15 cellular contexts compared by ENCODE assay signal in the genomic region with DNA sequence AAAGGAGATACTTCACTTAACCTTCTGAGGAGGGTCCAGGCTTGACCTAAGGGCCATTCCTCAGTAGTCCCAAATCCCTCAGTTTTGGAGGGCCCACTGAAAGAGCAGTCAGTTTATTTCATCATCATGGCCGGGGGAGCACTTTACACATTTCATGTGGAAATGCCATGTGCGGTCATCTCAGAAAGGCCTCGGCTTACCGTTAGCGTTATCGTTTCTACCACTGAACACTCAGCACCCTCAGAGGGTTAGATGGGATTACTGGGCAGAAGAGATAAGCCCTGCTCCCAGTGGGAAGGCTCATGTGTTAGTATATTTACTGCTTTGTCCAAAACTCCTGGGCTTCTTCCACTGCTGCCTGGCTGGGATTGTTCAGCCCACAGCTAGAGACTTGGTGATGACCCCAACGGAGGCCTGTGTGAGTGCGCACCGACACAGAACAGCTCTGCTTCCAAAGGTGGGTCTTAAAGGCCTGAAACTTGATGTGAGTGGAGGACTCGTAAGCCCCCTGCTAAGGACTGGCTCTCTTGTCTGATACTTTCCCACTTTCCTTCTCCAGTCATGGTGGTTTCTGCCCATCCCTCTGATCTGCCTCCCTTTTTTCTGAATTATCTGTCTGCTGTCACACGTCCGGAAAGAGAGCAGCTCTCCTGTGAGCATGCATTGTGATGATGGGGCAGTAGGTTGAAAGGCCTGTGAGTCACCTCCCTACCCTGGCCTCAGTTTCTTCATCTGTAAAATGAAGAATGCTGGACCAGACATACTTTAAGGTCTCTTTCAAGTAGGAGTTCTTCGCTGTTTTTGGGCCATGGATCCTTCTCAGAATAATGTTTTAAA.
"Had no signal": no experiment of that assay in that cellular context is flagged by ENCODE, and none has a peak within 500 bp of the region (broad histone marks: within the 10 kb centered on the region; RNA-seq: fewer than 3 reads in every experiment).

No MANE protein-coding gene starts in this region.

- H3K9me3 ChIP-seq: gastrocnemius medialis, heart left ventricle, mucosa of descending colon, neutrophil, pancreas, right lobe of liver, suprapubic skin, transverse colon, vagina had no signal

- H3K4me1 ChIP-seq: gastrocnemius medialis, pancreas, right lobe of liver, transverse colon, vagina had no signal

- DNase-seq: effector CD4-positive, alpha-beta T cell; stimulated activated naive B cell treated with anti-CD40 and anti-IgM and Interleukin-4, amounts not matched to agents 10 μg/mL and 1 μg/mL and 100 μg/mL, for 72 hours had no signal

- FAIRE-seq: colon, pancreas, small intestine had no signal

- H3K27ac ChIP-seq: dorsolateral prefrontal cortex, epithelial cell of prostate, gastrocnemius medialis, heart left ventricle, neutrophil, pancreas, right lobe of liver, suprapubic skin, transverse colon, vagina had no signal

- H3K27me3 ChIP-seq: dorsolateral prefrontal cortex, gastrocnemius medialis, heart left ventricle, neutrophil, pancreas, right lobe of liver, suprapubic skin, transverse colon, vagina had no signal

- H3K4me3 ChIP-seq: dorsolateral prefrontal cortex, gastrocnemius medialis, heart left ventricle, mucosa of descending colon, pancreas, right lobe of liver, suprapubic skin, transverse colon, vagina had no signal

- H3K36me3 ChIP-seq: gastrocnemius medialis, heart left ventricle, neutrophil, pancreas, right lobe of liver, suprapubic skin, transverse colon, vagina had no signal
